In the genomic region with DNA sequence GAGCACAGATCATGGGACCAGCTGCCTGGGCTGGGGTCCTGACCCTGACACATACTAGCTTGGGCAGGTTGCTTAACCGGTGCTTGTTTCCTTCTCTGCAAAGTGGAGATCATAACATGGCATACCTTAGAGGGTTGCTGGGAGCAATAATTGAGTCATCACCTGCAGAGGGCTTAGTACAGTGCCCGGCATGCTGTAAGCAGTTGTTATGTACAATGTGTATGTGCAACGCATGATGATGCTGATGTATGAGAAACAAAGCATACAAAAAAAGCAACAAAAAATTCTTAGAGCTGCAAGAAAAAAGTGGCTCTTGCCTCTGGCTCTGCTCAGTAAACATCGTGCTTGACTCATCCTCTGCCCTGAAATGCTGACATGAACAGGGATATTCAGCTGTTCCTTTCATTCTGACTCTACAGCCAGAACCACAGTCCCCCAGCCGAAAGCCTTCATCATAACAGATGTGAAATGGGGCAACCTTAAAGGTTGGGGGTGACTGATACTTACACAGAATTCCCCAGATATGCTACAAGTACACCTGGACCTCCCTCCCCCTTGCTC, we compare ENCODE assay signal across 9 cellular contexts.
DNase-seq lines count a peak whose midpoint lies in the region; ATAC-seq, FAIRE-seq and TF ChIP-seq lines count a peak whose summit lies in the region.
"Had no signal": no experiment of that assay in that cellular context is flagged by ENCODE, and none has a peak within 500 bp of the region (broad histone marks: within the 10 kb centered on the region; RNA-seq: fewer than 3 reads in every experiment).

No MANE protein-coding gene starts in this region.

- peaks cover 13% of the 10 kb centered on the region for H3K4me1 Mint-ChIP-seq in T-helper 17 cell
- H3K4me1 Mint-ChIP-seq in endothelial cell (ENCODE audit: unreplicated experiment) = peaks cover 24% of the 10 kb centered on the region

- H3K9me3 ChIP-seq in GM23248 (ENCODE audit: low read depth) (no peaks in the 10 kb centered on the region), T-helper 17 cell (ENCODE audit: control insufficient read depth, low read length, poor library complexity, severe bottlenecking) (no peaks in the 10 kb centered on the region), lower lobe of right lung (no peaks in the 10 kb centered on the region)

- WGBS in GM23248 (ENCODE audit: low coverage in 1 of 2, low lambda C conversion rate in 2 of 2, missing lambda C conversion rate in 2 of 2), 2 experiments = 48 to 55% methylated on average over 5 of the region's 5 CpGs

- H3K27ac ChIP-seq in GM23248 (peak overlapping the region; percentile 11; the same call in 1 of the 2 replicates), lower lobe of right lung (no peak overlapping the region)

- peak; percentile 53 for FAIRE-seq in GM12892 (lab: Jason Lieb, UNC)

- no peak overlapping the region for H2AFZ ChIP-seq in GM23248

- no peaks in the 10 kb centered on the region for H3K79me2 ChIP-seq in GM23248 (ENCODE audit: insufficient read depth)

- no peaks in the 10 kb centered on the region for H4K20me1 ChIP-seq in GM23248 (ENCODE audit: insufficient read depth)

- no peaks in the 10 kb centered on the region for H3K27me3 ChIP-seq in GM23248 (replicated peaks; ENCODE audit: insufficient read depth)
- H3K27me3 ChIP-seq in lower lobe of right lung (ENCODE audit: low read depth) = no peaks in the 10 kb centered on the region

- H3K27ac Mint-ChIP-seq in T-helper 17 cell (no peak overlapping the region), endothelial cell (ENCODE audit: unreplicated experiment) (no peak overlapping the region)
- H3K27ac Mint-ChIP-seq: memory B cell had no signal

- H3K4me1 ChIP-seq in GM23248 (ENCODE audit: insufficient read depth) = peaks cover 14% of the 10 kb centered on the region
- peaks cover 11% of the 10 kb centered on the region for H3K4me1 ChIP-seq in lower lobe of right lung

- no peaks in the 10 kb centered on the region for H3K9me2 ChIP-seq in GM23248 (ENCODE audit: insufficient read depth)

- intact Hi-C loops in lower lobe of right lung (cut with DNase I) = no loop called here
- intact Hi-C loops in head of caudate nucleus (cut with DNase I) = loop anchor here (5.0 kb wide), 2 partner anchors 1267 to 1447 kb away; no protein-coding TSS in a partner anchor

- in situ Hi-C loops in GM23248 (cut with MboI) = loop anchor here (10.0 to 25.0 kb wide), 2 partner anchors 1279 to 1437 kb away; no protein-coding TSS in a partner anchor

- no peak overlapping the region for H3K4me3 Mint-ChIP-seq in T-helper 17 cell
- no peak overlapping the region for H3K4me3 Mint-ChIP-seq in endothelial cell (ENCODE audit: unreplicated experiment)
- H3K4me3 Mint-ChIP-seq: memory B cell had no signal

- no peaks in the 10 kb centered on the region for H3K27me3 Mint-ChIP-seq in T-helper 17 cell
- peaks cover 3% of the 10 kb centered on the region for H3K27me3 Mint-ChIP-seq in endothelial cell (ENCODE audit: unreplicated experiment)

- H3K36me3 Mint-ChIP-seq in T-helper 17 cell (ENCODE audit: low read depth) (peaks cover 4% of the 10 kb centered on the region), endothelial cell (ENCODE audit: low read depth, unreplicated experiment) (no peaks in the 10 kb centered on the region)
- H3K36me3 Mint-ChIP-seq: memory B cell had no signal

- ATAC-seq in T-helper 17 cell (peak; percentile 20), lower lobe of right lung (peak; percentile 15 to 25)

- no peak overlapping the region for H3K9ac ChIP-seq in GM23248

- H3K9me3 Mint-ChIP-seq in endothelial cell (ENCODE audit: unreplicated experiment) = no peaks in the 10 kb centered on the region
- H3K9me3 Mint-ChIP-seq: memory B cell had no signal

- H3K4me2 ChIP-seq in GM23248 (ENCODE audit: unreplicated experiment) = no peak overlapping the region

- no peaks in the 10 kb centered on the region for H3K36me3 ChIP-seq in GM23248 (ENCODE audit: low read depth)
- no peaks in the 10 kb centered on the region for H3K36me3 ChIP-seq in lower lobe of right lung

- TF ChIP-seq CTCF in lower lobe of right lung (IDR thresholded peaks at IDR 0.05) (no peak), endothelial cell (IDR thresholded peaks at IDR 0.05; ENCODE audit: unreplicated experiment) (no peak)

- no peak for TF ChIP-seq POLR2A in GM12892 (IDR thresholded peaks at IDR 0.05; ENCODE audit: low read depth, low read length)

- DNase-seq in GM12892 (ENCODE audit: insufficient read length) (peak; percentile 23), GM23248 (peak; percentile 81), T-helper 17 cell (no peak), lower lobe of right lung (no peak), endothelial cell (ENCODE audit: low spot score) (no peak), head of caudate nucleus (no peak), DMS153 treated with DMSO at 0.1 percent for 48 hours (lab: John Stamatoyannopoulos, UW; ENCODE audit: unreplicated experiment) (no peak), NCI-H2107 (lab: John Stamatoyannopoulos, UW) (no peak)

- H3K4me3 ChIP-seq in GM23248 (no peak overlapping the region), lower lobe of right lung (no peak overlapping the region)

- H3F3A ChIP-seq in GM23248 (ENCODE audit: insufficient read depth) = peaks cover 14% of the 10 kb centered on the region; the same call in 1 of the 2 replicates

Comparison
In these comparisons a context has a peak if more than half of its experiments do, and no peak if none do; other contexts are left out.
1. DNase-seq: peak in GM12892 (single experiment) and GM23248 (single experiment); none in T-helper 17 cell (0 of 3), lower lobe of right lung (single experiment), endothelial cell (single experiment), head of caudate nucleus (0 of 42), DMS153 treated with DMSO at 0.1 percent for 48 hours (single experiment) and NCI-H2107 (single experiment).